8 cellular contexts compared by ENCODE assay signal in genomic region chr12:71687172-71687571, GRCh38. TPM values are rescaled to one million over a fixed set of nuclear protein-coding genes. Genes with fewer than 3 reads are reported as not detected.
DNase-seq lines count a peak whose midpoint lies in the region; ATAC-seq, FAIRE-seq and TF ChIP-seq lines count a peak whose summit lies in the region.
"Not testable (repeated sequence)": the region's sequence is repeated elsewhere in the genome, so short reads cannot be mapped to it uniquely, and the experiment has no call there.

No MANE protein-coding gene starts in this region.

- not testable (repeated sequence) for H2BK12ac ChIP-seq in H1 (ENCODE audit: low read depth, low read length)

- not testable (repeated sequence) for TF ChIP-seq CTCF in AG09309 (IDR thresholded peaks at IDR 0.05; ENCODE audit: control insufficient read depth, insufficient read depth, low read depth, low read length, missing control alignments); HCT116 (IDR thresholded peaks at IDR 0.05 in 2 of 3, conservative IDR thresholded peaks at IDR 0.05 in 1 of 3; ENCODE audit: borderline replicate concordance in 1 of 3, insufficient read depth in 1 of 3, low read depth in 2 of 3, low read length in 2 of 3); RWPE2 (IDR thresholded peaks at IDR 0.05; ENCODE audit: poor library complexity, severe bottlenecking); H1 (IDR thresholded peaks at IDR 0.05; ENCODE audit: control extremely low read depth in 1 of 3, insufficient read depth in 1 of 3, low read depth in 1 of 3, low read length in 3 of 3)

- H3K23ac ChIP-seq in H1 (ENCODE audit: insufficient read length): not testable (repeated sequence)

- peak overlapping the region; percentile 44 for H3K4me3 Mint-ChIP-seq in activated naive CD4-positive, alpha-beta T cell treated with anti-CD3 and anti-CD28 coated beads, Interleukin-2, amount 50 U/mL, for 24 hours
- peak overlapping the region; percentile 88 for H3K4me3 Mint-ChIP-seq in natural killer cell treated with Interleukin-12 subunit alpha and Interleukin-12 subunit beta and Interleukin-15 and Interleukin-18, amount 100 ng/mL, for 72 hours
- peak overlapping the region; percentile 91 for H3K4me3 Mint-ChIP-seq in stimulated activated naive CD8-positive, alpha-beta T cell treated with anti-CD3 and anti-CD28 coated beads, Interleukin-15, Interleukin-2, amounts not matched to agents 100 ng/mL and 50 ng/mL, for 24 hours

- intact Hi-C loops in HCT116 (cut with micrococcal nuclease): not testable (repeated sequence)

- CTCF ChIA-PET in HCT116 (lab: Charles Lee): not testable (repeated sequence)
- CTCF ChIA-PET in H1 (lab: Charles Lee; ENCODE audit: partially characterized antibody): interaction anchor here (0.6 to 4.1 kb wide), 8 partner anchors 18 to 183 kb away, joined by 3 to 21 read pairs (median 4); partner anchors contain the start of genes THAP2 and ZFC3H1

- H3K36me3 ChIP-seq in HCT116 (ENCODE audit: control insufficient read depth in 1 of 2, insufficient read depth in 2 of 2, low read length in 2 of 2); RWPE2 (ENCODE audit: low read depth); H1 (ENCODE audit: control insufficient read depth in 2 of 4, insufficient read depth in 4 of 4, low read length in 3 of 4): not testable (repeated sequence)

- not testable (repeated sequence) for FAIRE-seq in H1 (lab: Jason Lieb, UNC)

- H3K27ac ChIP-seq in HCT116 (ENCODE audit: low read depth, low read length); H1 (ENCODE audit: low read depth, low read length): not testable (repeated sequence)
- H3K27ac ChIP-seq in RWPE2 (ENCODE audit: poor library complexity, severe bottlenecking): peak overlapping the region; percentile 59

- H3K9me3 ChIP-seq in HCT116 (ENCODE audit: control insufficient read depth in 1 of 2, insufficient read depth in 1 of 2, low read depth in 1 of 2, low read length in 2 of 2); RWPE2 (ENCODE audit: severe bottlenecking); H1 (ENCODE audit: insufficient read depth in 2 of 2, low read depth in 1 of 2, low read length in 1 of 2): not testable (repeated sequence)

- not testable (repeated sequence) for H2AK5ac ChIP-seq in H1 (ENCODE audit: low read depth, low read length)

- not testable (repeated sequence) for H4K20me1 ChIP-seq in HCT116 (ENCODE audit: insufficient read depth); H1 (replicated peaks in 1 of 2; ENCODE audit: control insufficient read depth in 1 of 2, insufficient read depth in 2 of 2, low read length in 2 of 2)

- not testable (repeated sequence) for H4K8ac ChIP-seq in H1 (ENCODE audit: extremely low read depth, insufficient read depth, low read length)

- not testable (repeated sequence) for H2AFZ ChIP-seq in HCT116 (ENCODE audit: low read depth, low read length, poor library complexity, severe bottlenecking); H1 (ENCODE audit: low read length)

- H3K9me3 Mint-ChIP-seq in activated naive CD4-positive, alpha-beta T cell treated with anti-CD3 and anti-CD28 coated beads, Interleukin-2, amount 50 U/mL, for 24 hours; natural killer cell treated with Interleukin-12 subunit alpha and Interleukin-12 subunit beta and Interleukin-15 and Interleukin-18, amount 100 ng/mL, for 72 hours; stimulated activated naive CD8-positive, alpha-beta T cell treated with anti-CD3 and anti-CD28 coated beads, Interleukin-15, Interleukin-2, amounts not matched to agents 100 ng/mL and 50 ng/mL, for 24 hours: not testable (repeated sequence)

- POLR2A ChIA-PET in HCT116 (lab: Charles Lee): not testable (repeated sequence)
- POLR2A ChIA-PET in H1 (lab: Charles Lee; ENCODE audit: partially characterized antibody): interaction anchor here (2.1 to 6.1 kb wide), 2 partner anchors 10 to 23 kb away, joined by 8 to 81 read pairs; partner anchors contain the start of genes THAP2 and ZFC3H1

- H3K18ac ChIP-seq in H1 (ENCODE audit: extremely low read depth, low read length): not testable (repeated sequence)

- not testable (repeated sequence) for H2BK15ac ChIP-seq in H1 (ENCODE audit: low read length)

- H3K4me1 ChIP-seq in HCT116 (ENCODE audit: control insufficient read depth in 1 of 2, insufficient read depth in 2 of 2, low read length in 2 of 2) (peaks cover 0 to 19% of the 10 kb centered on the region in 2 experiments; a peak in 2 of 4 replicates), RWPE2 (ENCODE audit: insufficient read depth, poor library complexity, severe bottlenecking) (peaks cover 16% of the 10 kb centered on the region)
- H3K4me1 ChIP-seq in H1 (replicated peaks in 1 of 4; ENCODE audit: control insufficient read depth in 3 of 4, insufficient read depth in 4 of 4, low read length in 3 of 4): not testable (repeated sequence)

- TF ChIP-seq RAD21 in HCT116 (IDR thresholded peaks at IDR 0.05; ENCODE audit: low read depth); H1 (IDR thresholded peaks at IDR 0.05 in 1 of 2, conservative IDR thresholded peaks at IDR 0.05 in 1 of 2; ENCODE audit: low read depth in 2 of 2, low read length in 2 of 2): not testable (repeated sequence)

- H3K4me2 ChIP-seq in HCT116 (ENCODE audit: low read length) (peak overlapping the region; percentile 87), H1 (ENCODE audit: insufficient read depth in 1 of 2, low read depth in 2 of 2, low read length in 2 of 2) (peak overlapping the region; percentile 32 to 72)

- H3K4me1 Mint-ChIP-seq in activated naive CD4-positive, alpha-beta T cell treated with anti-CD3 and anti-CD28 coated beads, Interleukin-2, amount 50 U/mL, for 24 hours: peaks cover 48% of the 10 kb centered on the region
- H3K4me1 Mint-ChIP-seq in natural killer cell treated with Interleukin-12 subunit alpha and Interleukin-12 subunit beta and Interleukin-15 and Interleukin-18, amount 100 ng/mL, for 72 hours (ENCODE audit: low read depth in 2 of 2): peaks cover 7 to 22% of the 10 kb centered on the region in 2 donors
- H3K4me1 Mint-ChIP-seq in stimulated activated naive CD8-positive, alpha-beta T cell treated with anti-CD3 and anti-CD28 coated beads, Interleukin-15, Interleukin-2, amounts not matched to agents 100 ng/mL and 50 ng/mL, for 24 hours (ENCODE audit: low read depth): peaks cover 57% of the 10 kb centered on the region

- H2BK120ac ChIP-seq in H1 (replicated peaks; ENCODE audit: low read depth, low read length): not testable (repeated sequence)

- TF ChIP-seq EP300 in H1 (IDR thresholded peaks at IDR 0.05; ENCODE audit: borderline replicate concordance in 1 of 2, low read depth in 2 of 2, low read length in 2 of 2): not testable (repeated sequence)

- not testable (repeated sequence) for H3K36me3 Mint-ChIP-seq in activated naive CD4-positive, alpha-beta T cell treated with anti-CD3 and anti-CD28 coated beads, Interleukin-2, amount 50 U/mL, for 24 hours; natural killer cell treated with Interleukin-12 subunit alpha and Interleukin-12 subunit beta and Interleukin-15 and Interleukin-18, amount 100 ng/mL, for 72 hours; stimulated activated naive CD8-positive, alpha-beta T cell treated with anti-CD3 and anti-CD28 coated beads, Interleukin-15, Interleukin-2, amounts not matched to agents 100 ng/mL and 50 ng/mL, for 24 hours (ENCODE audit: low read depth)

- not testable (repeated sequence) for H3K56ac ChIP-seq in H1 (replicated peaks; ENCODE audit: insufficient read length, low read depth, low read length)

- not testable (repeated sequence) for H4K91ac ChIP-seq in H1 (replicated peaks; ENCODE audit: insufficient read length, low read length)

- TF ChIP-seq POLR2A in HCT116 (IDR thresholded peaks at IDR 0.05; ENCODE audit: borderline replicate concordance, extremely low read depth, insufficient read depth, insufficient read length); H1 (IDR thresholded peaks at IDR 0.05; ENCODE audit: control extremely low read depth in 1 of 2, low read depth in 2 of 2, low read length in 2 of 2): not testable (repeated sequence)

- not testable (repeated sequence) for DNase-seq in AG09309 (ENCODE audit: low read depth); HCT116 (ENCODE audit: low read depth, low spot score); RWPE2 (ENCODE audit: low spot score); H1 (ENCODE audit: low read depth in 1 of 2, low spot score in 2 of 2); natural killer cell treated with Interleukin-12 subunit alpha and Interleukin-12 subunit beta and Interleukin-15 and Interleukin-18, amount 100 ng/mL, for 72 hours (ENCODE audit: low spot score)

- not testable (repeated sequence) for H3K14ac ChIP-seq in H1 (ENCODE audit: insufficient read length)

- not testable (repeated sequence) for H3K79me1 ChIP-seq in H1 (ENCODE audit: low read depth, low read length)

- H2BK20ac ChIP-seq in H1 (ENCODE audit: low read length): not testable (repeated sequence)

- H3K4me3 ChIP-seq in AG09309 (ENCODE audit: control insufficient read depth, low read depth, low read length): peak overlapping the region; percentile 70
- H3K4me3 ChIP-seq in HCT116 (replicated peaks in 1 of 2; ENCODE audit: low read depth in 1 of 2, low read length in 2 of 2): peak overlapping the region; percentile 61 to 69; a peak in 2 of 4 replicates
- peak overlapping the region; percentile 54 for H3K4me3 ChIP-seq in RWPE2 (ENCODE audit: severe bottlenecking)
- peak overlapping the region in 3 of 4 experiments; percentile 46 to 78 (median 68); a peak in 5 of 8 replicates for H3K4me3 ChIP-seq in H1 (ENCODE audit: extremely low read depth in 1 of 4, insufficient read depth in 2 of 4, low read depth in 3 of 4, low read length in 4 of 4)
- H3K4me3 ChIP-seq in iPS-11a (ENCODE audit: low read depth, low read length): peak overlapping the region; percentile 77

- H3K9me2 ChIP-seq in HCT116 (ENCODE audit: insufficient read depth): not testable (repeated sequence)

- not testable (repeated sequence) for H3K9ac ChIP-seq in HCT116 (ENCODE audit: low read length); H1 (replicated peaks in 1 of 4; ENCODE audit: extremely low read depth in 1 of 4, low read depth in 3 of 4, low read length in 3 of 4)

- WGBS in H1 (ENCODE audit: extremely low coverage in 1 of 2, insufficient coverage in 1 of 2, insufficient read length in 1 of 2, insufficient replicate concordance in 2 of 2, low coverage in 1 of 2, low lambda C conversion rate in 2 of 2, missing lambda C conversion rate in 1 of 2), 2 experiments: 92% methylated on average over 11 of the region's 11 CpGs; no CpG with 5 or more reads in 1 of the 2 experiments

- H3K23me2 ChIP-seq in H1 (ENCODE audit: low read depth, low read length): not testable (repeated sequence)

- not testable (repeated sequence) for ATAC-seq in HCT116; RWPE2 (ENCODE audit: low read depth); natural killer cell treated with Interleukin-12 subunit alpha and Interleukin-12 subunit beta and Interleukin-15 and Interleukin-18, amount 100 ng/mL, for 72 hours

- not testable (repeated sequence) for H4K5ac ChIP-seq in H1 (ENCODE audit: insufficient read length, low read depth, low read length)

- not testable (repeated sequence) for H3K79me2 ChIP-seq in HCT116 (ENCODE audit: insufficient read depth, low read length); H1 (ENCODE audit: control insufficient read depth in 1 of 2, insufficient read depth in 2 of 2, low read length in 2 of 2)

- not testable (repeated sequence) for H3K27ac Mint-ChIP-seq in activated naive CD4-positive, alpha-beta T cell treated with anti-CD3 and anti-CD28 coated beads, Interleukin-2, amount 50 U/mL, for 24 hours; stimulated activated naive CD8-positive, alpha-beta T cell treated with anti-CD3 and anti-CD28 coated beads, Interleukin-15, Interleukin-2, amounts not matched to agents 100 ng/mL and 50 ng/mL, for 24 hours
- peak overlapping the region; percentile 88 to 95 for H3K27ac Mint-ChIP-seq in natural killer cell treated with Interleukin-12 subunit alpha and Interleukin-12 subunit beta and Interleukin-15 and Interleukin-18, amount 100 ng/mL, for 72 hours

- not testable (repeated sequence) for H3K4ac ChIP-seq in H1 (replicated peaks; ENCODE audit: insufficient read length, low read depth, low read length)

- not testable (repeated sequence) for H2BK5ac ChIP-seq in H1 (ENCODE audit: low read depth, low read length)

- H3K27me3 Mint-ChIP-seq in activated naive CD4-positive, alpha-beta T cell treated with anti-CD3 and anti-CD28 coated beads, Interleukin-2, amount 50 U/mL, for 24 hours; natural killer cell treated with Interleukin-12 subunit alpha and Interleukin-12 subunit beta and Interleukin-15 and Interleukin-18, amount 100 ng/mL, for 72 hours; stimulated activated naive CD8-positive, alpha-beta T cell treated with anti-CD3 and anti-CD28 coated beads, Interleukin-15, Interleukin-2, amounts not matched to agents 100 ng/mL and 50 ng/mL, for 24 hours: not testable (repeated sequence)

- RAD21 ChIA-PET in HCT116 (lab: Charles Lee; ENCODE audit: low non-redundant PET in 1 of 2, low total read pairs in 2 of 2, uncharacterized antibody in 2 of 2, unreplicated experiment in 2 of 2): not testable (repeated sequence)

- H3K27me3 ChIP-seq in HCT116 (ENCODE audit: insufficient read depth, low read length); RWPE2 (ENCODE audit: insufficient read depth, poor library complexity, severe bottlenecking); H1 (replicated peaks in 1 of 4; ENCODE audit: control insufficient read depth in 3 of 4, extremely low read depth in 1 of 4, insufficient read depth in 3 of 4, low read length in 3 of 4): not testable (repeated sequence)

- not testable (repeated sequence) for BruUV-seq in HCT116 (replicated peaks; lab: Mats Ljungman, UMichigan)

RNA-seq across cellular contexts. Expression of gene TMEM19, which starts 1.3 kb away (rescaled TPM):
- 18.9 TPM for total RNA-seq in HCT116 (2021; ENCODE audit: unreplicated experiment)
- 11.0 and 12.4 TPM in 2 replicates for polyA plus RNA-seq in HCT116 (2012)
- 12.6 and 14.7 TPM in 2 replicates for total RNA-seq in H1 (2021; fragmentation: NEBNext Ultra II Directional; extraction: Animal tissue kit (Norgen Biotek cat#: 25700))
- polyA plus RNA-seq in H1 (2011; rRNA removed): 8.6 and 19.1 TPM in 2 replicates
- polyA plus RNA-seq in H1 (2011; cell fraction: cytosol; rRNA removed): 9.5 TPM
- 3.1 TPM for polyA plus RNA-seq in H1 (2011; cell fraction: nucleus; rRNA removed)
- 10.6 to 16.8 TPM (median 14.3 TPM) in 4 replicates for polyA plus RNA-seq in H1 (2012, experiment 1 of 2)
- 5.6 TPM for polyA plus RNA-seq in H1 (2012, experiment 2 of 2)
- 10.2 TPM for polyA plus RNA-seq in H1 (2013, experiment 1 of 2)
- 10.9 TPM for polyA plus RNA-seq in H1 (2013, experiment 2 of 2)
- polyA minus RNA-seq in H1 (2011; rRNA and poly(A)+ RNA removed): 18.1 and 18.9 TPM in 2 replicates
- polyA minus RNA-seq in H1 (2011; cell fraction: cytosol; rRNA and poly(A)+ RNA removed): 9.2 TPM
- polyA minus RNA-seq in H1 (2011; cell fraction: nucleus; rRNA and poly(A)+ RNA removed): 17.4 TPM
- 10 to 100 TPM; 13.4 to 24.8 TPM for total RNA-seq in natural killer cell treated with Interleukin-12 subunit alpha and Interleukin-12 subunit beta and Interleukin-15 and Interleukin-18, amount 100 ng/mL, for 72 hours

RNA-seq across cellular contexts. Expression of gene THAP2, which starts 23.1 kb away (rescaled TPM):
- total RNA-seq in HCT116 (2021; ENCODE audit: unreplicated experiment): 3.7 TPM
- 1.4 and 2.5 TPM in 2 replicates for polyA plus RNA-seq in HCT116 (2012)
- total RNA-seq in H1 (2021; fragmentation: NEBNext Ultra II Directional; extraction: Animal tissue kit (Norgen Biotek cat#: 25700)): 5.3 and 6.8 TPM in 2 replicates
- polyA plus RNA-seq in H1 (2011; rRNA removed): 1.2 and 1.8 TPM in 2 replicates
- polyA plus RNA-seq in H1 (2011; cell fraction: cytosol; rRNA removed): 2.6 TPM
- 1.3 TPM for polyA plus RNA-seq in H1 (2011; cell fraction: nucleus; rRNA removed)
- polyA plus RNA-seq in H1 (2012, experiment 1 of 2): 1.7 to 8.3 TPM (median 1.9 TPM) in 4 replicates
- polyA plus RNA-seq in H1 (2012, experiment 2 of 2): 1.2 TPM
- polyA plus RNA-seq in H1 (2013, experiment 1 of 2): 5.3 TPM
- 6.1 TPM for polyA plus RNA-seq in H1 (2013, experiment 2 of 2)
- 2.3 and 3.2 TPM in 2 replicates for polyA minus RNA-seq in H1 (2011; rRNA and poly(A)+ RNA removed)
- 0.88 TPM for polyA minus RNA-seq in H1 (2011; cell fraction: cytosol; rRNA and poly(A)+ RNA removed)
- polyA minus RNA-seq in H1 (2011; cell fraction: nucleus; rRNA and poly(A)+ RNA removed): 7.4 TPM
- total RNA-seq in natural killer cell treated with Interleukin-12 subunit alpha and Interleukin-12 subunit beta and Interleukin-15 and Interleukin-18, amount 100 ng/mL, for 72 hours: 1 to 10 TPM; 5.2 to 9.2 TPM

RNA-seq across cellular contexts. Expression of gene ZFC3H1, which starts 23.5 kb away (rescaled TPM):
- total RNA-seq in HCT116 (2021; ENCODE audit: unreplicated experiment): 37.1 TPM
- polyA plus RNA-seq in HCT116 (2012): 6.5 and 11.6 TPM in 2 replicates
- total RNA-seq in H1 (2021; fragmentation: NEBNext Ultra II Directional; extraction: Animal tissue kit (Norgen Biotek cat#: 25700)): 29.7 and 32.4 TPM in 2 replicates
- 11.5 and 20.0 TPM in 2 replicates for polyA plus RNA-seq in H1 (2011; rRNA removed)
- 19.2 TPM for polyA plus RNA-seq in H1 (2011; cell fraction: cytosol; rRNA removed)
- polyA plus RNA-seq in H1 (2011; cell fraction: nucleus; rRNA removed): 17.2 TPM
- 8.5 to 27.7 TPM (median 12.1 TPM) in 4 replicates for polyA plus RNA-seq in H1 (2012, experiment 1 of 2)
- 1.4 TPM for polyA plus RNA-seq in H1 (2012, experiment 2 of 2)
- polyA plus RNA-seq in H1 (2013, experiment 1 of 2): 27.1 TPM
- 25.3 TPM for polyA plus RNA-seq in H1 (2013, experiment 2 of 2)
- polyA minus RNA-seq in H1 (2011; rRNA and poly(A)+ RNA removed): 16.9 and 21.8 TPM in 2 replicates
- polyA minus RNA-seq in H1 (2011; cell fraction: cytosol; rRNA and poly(A)+ RNA removed): 10.3 TPM
- 68.2 TPM for polyA minus RNA-seq in H1 (2011; cell fraction: nucleus; rRNA and poly(A)+ RNA removed)
- total RNA-seq in natural killer cell treated with Interleukin-12 subunit alpha and Interleukin-12 subunit beta and Interleukin-15 and Interleukin-18, amount 100 ng/mL, for 72 hours: 100 to 1,000 TPM in 1 of 2 donors, 10 to 100 TPM in 1; 71.1 to 104 TPM
